In genomic region chr15:74382004-74382816, GRCh38 we compare ENCODE assay signal across 8 cellular contexts. TPM values are rescaled to one million over a fixed set of nuclear protein-coding genes. Genes with fewer than 3 reads are reported as not detected.
DNase-seq lines count a peak whose midpoint lies in the region; TF ChIP-seq lines count a peak whose summit lies in the region.

No MANE protein-coding gene starts in this region.

- H3K9me3 ChIP-seq in parathyroid adenoma (ENCODE audit: control insufficient read depth, low read length) (no peaks in the 10 kb centered on the region), vagina (no peaks in the 10 kb centered on the region)

- H3K36me3 Mint-ChIP-seq in activated naive CD4-positive, alpha-beta T cell treated with anti-CD3 and anti-CD28 coated beads for 36 hours (ENCODE audit: low read depth): no peaks in the 10 kb centered on the region

- no peaks in the 10 kb centered on the region for H3K9me3 Mint-ChIP-seq in activated naive CD4-positive, alpha-beta T cell treated with anti-CD3 and anti-CD28 coated beads for 36 hours

- H3K4me1 ChIP-seq in parathyroid adenoma (peaks cover 4% of the 10 kb centered on the region), vagina (no peaks in the 10 kb centered on the region)

- peak; percentile 96 for TF ChIP-seq CTCF in LNCAP (IDR thresholded peaks at IDR 0.05)
- TF ChIP-seq CTCF in parathyroid adenoma (IDR thresholded peaks at IDR 0.05): peak; percentile 91
- peak; percentile 62 to 81 (median 80) for TF ChIP-seq CTCF in vagina (IDR thresholded peaks at IDR 0.05)

- intact Hi-C loops in activated naive CD4-positive, alpha-beta T cell treated with anti-CD3 and anti-CD28 coated beads for 36 hours (cut with micrococcal nuclease): loop anchor here (1.0 to 5.0 kb wide), 4 partner anchors 56 to 395 kb away; partner anchors contain the start of genes PML and STOML1
- intact Hi-C loops in vagina (cut with DNase I): loop anchor here (2.0 kb wide), 1 partner anchor 53 kb away; no protein-coding TSS in a partner anchor

- DNase-seq in NCI-H2081 (lab: John Stamatoyannopoulos, UW) (peak; percentile 74 to 77), NCI-H2081 treated with DMSO at 0.1 percent for 48 hours (lab: John Stamatoyannopoulos, UW) (no peak), SK-MEL-5 (ENCODE audit: low read depth, low spot score) (peak; percentile 88), globus pallidus (ENCODE audit: low spot score) (peak; percentile 85), vagina (ENCODE audit: extremely low spot score in 2 of 2) (no peak)
- peak; percentile 82 for DNase-seq in activated naive CD4-positive, alpha-beta T cell treated with anti-CD3 and anti-CD28 coated beads for 36 hours

- H3K4me3 Mint-ChIP-seq in activated naive CD4-positive, alpha-beta T cell treated with anti-CD3 and anti-CD28 coated beads for 36 hours: no peak overlapping the region

- in situ Hi-C loops in SK-MEL-5 (cut with HindIII; ENCODE audit: low pct_unique_long_range_greater_than_20kb, low sequenced_read_pairs): no loop called here

- peak overlapping the region; percentile 99 for H3K27ac Mint-ChIP-seq in activated naive CD4-positive, alpha-beta T cell treated with anti-CD3 and anti-CD28 coated beads for 36 hours

- H3K9ac ChIP-seq in parathyroid adenoma: no peak overlapping the region

- H2AFZ ChIP-seq in parathyroid adenoma: no peak overlapping the region

- H3K4me3 ChIP-seq in parathyroid adenoma (ENCODE audit: low read depth, low read length): no peak overlapping the region
- no peak overlapping the region for H3K4me3 ChIP-seq in vagina

- no peak overlapping the region for H3K4me2 ChIP-seq in parathyroid adenoma (ENCODE audit: low read length)

- H3K79me2 ChIP-seq in parathyroid adenoma: no peaks in the 10 kb centered on the region

- CTCF ChIA-PET in activated naive CD4-positive, alpha-beta T cell treated with anti-CD3 and anti-CD28 coated beads for 36 hours (lab: Charles Lee): interaction anchor here (0.5 to 13.8 kb wide), 30 partner anchors 8 to 377 kb away, joined by 3 to 399 read pairs (median 4); partner anchors contain the start of gene SEMA7A

- H3K27ac ChIP-seq in parathyroid adenoma: no peak overlapping the region
- H3K27ac ChIP-seq in vagina: no peak overlapping the region

- H3K4me1 Mint-ChIP-seq in activated naive CD4-positive, alpha-beta T cell treated with anti-CD3 and anti-CD28 coated beads for 36 hours (ENCODE audit: low read depth): peaks cover 79% of the 10 kb centered on the region

- TF ChIP-seq POLR2A in vagina (IDR thresholded peaks at IDR 0.05): no peak

- no peaks in the 10 kb centered on the region for H3K27me3 ChIP-seq in parathyroid adenoma (ENCODE audit: control insufficient read depth, insufficient read depth, low read length)
- H3K27me3 ChIP-seq in vagina: no peaks in the 10 kb centered on the region

- H3K27me3 Mint-ChIP-seq in activated naive CD4-positive, alpha-beta T cell treated with anti-CD3 and anti-CD28 coated beads for 36 hours (ENCODE audit: low read depth): no peaks in the 10 kb centered on the region

- no peaks in the 10 kb centered on the region for H3K36me3 ChIP-seq in parathyroid adenoma (ENCODE audit: control insufficient read depth, insufficient read depth, low read length)
- H3K36me3 ChIP-seq in vagina: no peaks in the 10 kb centered on the region

RNA-seq across cellular contexts. Expression of gene CYP11A1, which starts 14.8 kb away (rescaled TPM):
- not detected in 2 replicates for total RNA-seq in SK-MEL-5 (2014; rRNA removed; shearing (Covaris generic))
- polyA plus RNA-seq in SK-MEL-5 (2015; cell fraction: cytosol; rRNA removed): 0.46 and 1.6 TPM in 2 replicates
- not detected in 2 replicates for polyA plus RNA-seq in SK-MEL-5 (2015; cell fraction: nucleus; rRNA removed)
- total RNA-seq in activated naive CD4-positive, alpha-beta T cell treated with anti-CD3 and anti-CD28 coated beads for 36 hours: not detected
- total RNA-seq in vagina: 8.8 TPM

RNA-seq across cellular contexts. Expression of gene SEMA7A, which starts 51.5 kb away (rescaled TPM):
- 15.5 and 20.9 TPM in 2 replicates for total RNA-seq in SK-MEL-5 (2014; rRNA removed; shearing (Covaris generic))
- 20.4 and 29.7 TPM in 2 replicates for polyA plus RNA-seq in SK-MEL-5 (2015; cell fraction: cytosol; rRNA removed)
- 13.8 and 24.2 TPM in 2 replicates for polyA plus RNA-seq in SK-MEL-5 (2015; cell fraction: nucleus; rRNA removed)
- total RNA-seq in activated naive CD4-positive, alpha-beta T cell treated with anti-CD3 and anti-CD28 coated beads for 36 hours: 10 to 100 TPM; 45.7 to 46.9 TPM
- 3.9 TPM for total RNA-seq in vagina

Comparison
In these comparisons a context has a peak if more than half of its experiments do, and no peak if none do; other contexts are left out.
1. DNase-seq: peak in NCI-H2081 (2 of 2), SK-MEL-5 (single experiment), activated naive CD4-positive, alpha-beta T cell treated with anti-CD3 and anti-CD28 coated beads for 36 hours (single experiment) and globus pallidus (single experiment); none in NCI-H2081 treated with DMSO at 0.1 percent for 48 hours (single experiment) and vagina (0 of 2).
2. Peak in every context shown above with its lines, with median percentiles within 50 percentile points of each other: CTCF ChIP-seq.